In the genomic region with DNA sequence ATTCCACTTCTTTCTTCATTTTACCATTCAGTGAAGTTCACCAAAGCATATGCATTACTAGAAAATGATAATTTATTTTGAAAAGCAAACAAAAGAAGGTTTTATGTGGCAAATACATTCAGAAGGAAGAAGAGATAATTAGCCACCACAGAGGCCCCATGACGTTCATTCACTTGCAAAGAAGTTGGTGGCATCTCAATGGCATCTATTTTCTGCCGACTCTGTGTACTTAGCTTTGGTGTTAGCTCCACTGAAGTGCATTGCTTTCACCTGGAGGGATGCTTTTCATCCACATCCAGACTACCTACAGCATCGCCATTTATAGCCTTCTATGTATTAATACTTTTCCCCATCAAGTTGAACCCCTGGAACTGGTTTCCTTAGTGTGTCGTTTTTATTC, we compare ENCODE assay signal across 20 cellular contexts. TPM values are rescaled to one million over a fixed set of nuclear protein-coding genes. Genes with fewer than 3 reads are reported as not detected.
A peak's percentile ranks its signal among the peaks of the same experiment; 100 is the strongest.
DNase-seq lines count a peak whose midpoint lies in the region; ATAC-seq and TF ChIP-seq lines count a peak whose summit lies in the region.
"Had no signal": no experiment of that assay in that cellular context is flagged by ENCODE, and none has a peak within 500 bp of the region (broad histone marks: within the 10 kb centered on the region; RNA-seq: fewer than 3 reads in every experiment).

No MANE protein-coding gene starts in this region.

- H3K9me3 Mint-ChIP-seq in nephron, result no peaks in the 10 kb centered on the region
- no peaks in the 10 kb centered on the region for H3K9me3 Mint-ChIP-seq in activated T-helper 17 cell treated with anti-CD3 and anti-CD28 coated beads, Interleukin-2, amount 50 U/mL, for 72 hours

- peaks cover 79% of the 10 kb centered on the region for H3K4me1 Mint-ChIP-seq in nephron
- H3K4me1 Mint-ChIP-seq in activated T-helper 17 cell treated with anti-CD3 and anti-CD28 coated beads, Interleukin-2, amount 50 U/mL, for 72 hours, result no peaks in the 10 kb centered on the region
- H3K4me1 Mint-ChIP-seq: CD8-positive, alpha-beta memory T cell had no signal

- no peak overlapping the region for H4K8ac ChIP-seq in mesendoderm (ENCODE audit: low read depth, low read length)

- H3K9ac ChIP-seq in HUES48 (ENCODE audit: low read depth, low read length) (no peak overlapping the region), iPS-18a (ENCODE audit: low read length) (no peak overlapping the region), mesendoderm (ENCODE audit: low read length) (no peak overlapping the region)
- H3K9ac ChIP-seq: KMS-11 had no signal

- intact Hi-C loops in esophagus muscularis mucosa (cut with DNase I), result no loop called here

- H3K9me3 ChIP-seq in HUES48 (ENCODE audit: control insufficient read depth, insufficient read depth, low read length), result no peaks in the 10 kb centered on the region
- peaks cover 0 to 10% (median 3%) of the 10 kb centered on the region in 4 donors for H3K9me3 ChIP-seq in esophagus muscularis mucosa
- H3K9me3 ChIP-seq in iPS-18a (ENCODE audit: control insufficient read depth, low read depth, low read length), result no peaks in the 10 kb centered on the region
- peaks cover 0 to 9% of the 10 kb centered on the region in 2 donors for H3K9me3 ChIP-seq in right atrium auricular region
- H3K9me3 ChIP-seq: BE2C, HAP-1 had no signal

- H3K4ac ChIP-seq in mesendoderm (ENCODE audit: low read depth, low read length), result no peak overlapping the region

- peak overlapping the region; percentile 57 for H3K27ac ChIP-seq in HUES48 (ENCODE audit: low read depth, low read length)
- no peak overlapping the region for H3K27ac ChIP-seq in esophagus muscularis mucosa (replicated peaks in 1 of 4)
- H3K27ac ChIP-seq in iPS-18a (ENCODE audit: low read length), result no peak overlapping the region
- H3K27ac ChIP-seq in right atrium auricular region, result no peak overlapping the region
- no peak overlapping the region for H3K27ac ChIP-seq in mesendoderm (ENCODE audit: low read depth, low read length)
- H3K27ac ChIP-seq: KMS-11 had no signal

- TF ChIP-seq POLR2A in esophagus muscularis mucosa (IDR thresholded peaks at IDR 0.05; ENCODE audit: low read depth), result no peak

- H3K36me3 ChIP-seq in HUES48 (ENCODE audit: control insufficient read depth, insufficient read depth, low read length) (no peaks in the 10 kb centered on the region), esophagus muscularis mucosa (no peaks in the 10 kb centered on the region), iPS-18a (ENCODE audit: control insufficient read depth, low read depth, low read length) (no peaks in the 10 kb centered on the region), right atrium auricular region (no peaks in the 10 kb centered on the region), mesendoderm (ENCODE audit: control insufficient read depth, insufficient read depth, low read length) (no peaks in the 10 kb centered on the region)
- H3K36me3 ChIP-seq: BE2C, HAP-1 had no signal

- 85% methylated on average over 4 of the region's 4 CpGs for WGBS in esophagus muscularis mucosa
- WGBS in mesendoderm (ENCODE audit: extremely low coverage, insufficient coverage, low lambda C conversion rate), result no CpG with 5 or more reads among the region's 4 CpGs

- no peak overlapping the region for H4K5ac ChIP-seq in mesendoderm (ENCODE audit: low read length)

- ATAC-seq in activated T-helper 17 cell treated with anti-CD3 and anti-CD28 coated beads, Interleukin-2, amount 50 U/mL, for 72 hours (replicated peaks), result no peak

- H3K4me2 ChIP-seq in mesendoderm (ENCODE audit: low read length), result no peak overlapping the region
- H3K4me2 ChIP-seq: KMS-11 had no signal

- no peaks in the 10 kb centered on the region for H3K36me3 Mint-ChIP-seq in nephron (ENCODE audit: low read depth)
- no peaks in the 10 kb centered on the region for H3K36me3 Mint-ChIP-seq in activated T-helper 17 cell treated with anti-CD3 and anti-CD28 coated beads, Interleukin-2, amount 50 U/mL, for 72 hours (ENCODE audit: low read depth)
- H3K36me3 Mint-ChIP-seq: CD4-positive, CD25-positive, alpha-beta regulatory T cell; CD8-positive, alpha-beta memory T cell had no signal

- H3K79me2 ChIP-seq in mesendoderm (ENCODE audit: control insufficient read depth, insufficient read depth, low read length), result no peaks in the 10 kb centered on the region

- no peaks in the 10 kb centered on the region for H3K27me3 Mint-ChIP-seq in nephron (ENCODE audit: low read depth)
- peaks cover 12% of the 10 kb centered on the region for H3K27me3 Mint-ChIP-seq in activated T-helper 17 cell treated with anti-CD3 and anti-CD28 coated beads, Interleukin-2, amount 50 U/mL, for 72 hours

- TF ChIP-seq CTCF in esophagus muscularis mucosa (IDR thresholded peaks at IDR 0.05) (no peak), nephron (IDR thresholded peaks at IDR 0.05; ENCODE audit: unreplicated experiment in 3 of 3) (no peak), right atrium auricular region (IDR thresholded peaks at IDR 0.05) (no peak)

- TF ChIP-seq EP300 in esophagus muscularis mucosa (IDR thresholded peaks at IDR 0.05), result no peak

- H3K4me3 Mint-ChIP-seq in nephron, result no peak overlapping the region
- no peak overlapping the region for H3K4me3 Mint-ChIP-seq in activated T-helper 17 cell treated with anti-CD3 and anti-CD28 coated beads, Interleukin-2, amount 50 U/mL, for 72 hours
- H3K4me3 Mint-ChIP-seq: CD4-positive, CD25-positive, alpha-beta regulatory T cell; CD8-positive, alpha-beta memory T cell had no signal

- H2BK5ac ChIP-seq in mesendoderm (ENCODE audit: low read length), result no peak overlapping the region

- no peak overlapping the region for H3K56ac ChIP-seq in mesendoderm (ENCODE audit: low read length)

- H2BK15ac ChIP-seq in mesendoderm (replicated peaks; ENCODE audit: low read depth), result no peak overlapping the region

- H3K27ac Mint-ChIP-seq in nephron, result peak overlapping the region; percentile 8 to 93 (median 52)
- no peak overlapping the region for H3K27ac Mint-ChIP-seq in activated T-helper 17 cell treated with anti-CD3 and anti-CD28 coated beads, Interleukin-2, amount 50 U/mL, for 72 hours
- H3K27ac Mint-ChIP-seq: CD4-positive, CD25-positive, alpha-beta regulatory T cell; CD8-positive, alpha-beta memory T cell had no signal

- no peak overlapping the region for H2AK5ac ChIP-seq in mesendoderm (ENCODE audit: low read length)

- DNase-seq in esophagus muscularis mucosa (ENCODE audit: extremely low spot score) (peak; percentile 5), NCI-H1694 (lab: John Stamatoyannopoulos, UW) (no peak), right atrium auricular region (ENCODE audit: low spot score) (no peak), mesendoderm (no peak)
- DNase-seq: ACHN; BE2C; C1 segment of cervical spinal cord; CD4-positive, CD25-positive, alpha-beta regulatory T cell; CD8-positive, alpha-beta memory T cell; COR-L47; DMS 273 treated with DMSO at 0.1 percent for 48 hours; DMS53; DND-41; EL had no signal

- H3K79me1 ChIP-seq in mesendoderm (ENCODE audit: low read length), result no peaks in the 10 kb centered on the region

- H3K27me3 ChIP-seq in HUES48 (ENCODE audit: control insufficient read depth, insufficient read depth, low read length), result peaks cover 38% of the 10 kb centered on the region
- H3K27me3 ChIP-seq in esophagus muscularis mucosa, result no peaks in the 10 kb centered on the region
- no peaks in the 10 kb centered on the region for H3K27me3 ChIP-seq in iPS-18a (ENCODE audit: control insufficient read depth, insufficient read depth, low read length)
- H3K27me3 ChIP-seq in right atrium auricular region, result no peaks in the 10 kb centered on the region
- H3K27me3 ChIP-seq in mesendoderm (ENCODE audit: insufficient read depth, low read length, poor library complexity), result no peaks in the 10 kb centered on the region
- H3K27me3 ChIP-seq: BE2C had no signal

- peaks cover 36% of the 10 kb centered on the region for H3K4me1 ChIP-seq in HUES48 (ENCODE audit: control insufficient read depth, insufficient read depth, low read length)
- no peaks in the 10 kb centered on the region for H3K4me1 ChIP-seq in esophagus muscularis mucosa
- peaks cover 30% of the 10 kb centered on the region for H3K4me1 ChIP-seq in iPS-18a (ENCODE audit: control insufficient read depth, low read depth, low read length)
- H3K4me1 ChIP-seq in right atrium auricular region, result no peaks in the 10 kb centered on the region
- peaks cover 2% of the 10 kb centered on the region for H3K4me1 ChIP-seq in mesendoderm (ENCODE audit: control insufficient read depth, low read depth, low read length)
- H3K4me1 ChIP-seq: HAP-1 had no signal

- no peak overlapping the region for H3K18ac ChIP-seq in mesendoderm (ENCODE audit: low read length)

- no peak overlapping the region for H3K23ac ChIP-seq in mesendoderm (ENCODE audit: low read length)

- 0 out of 2 replicates have a peak overlapping the region, but pooled peaks have one; percentile 2 for H3K4me3 ChIP-seq in HUES48 (ENCODE audit: low read depth, low read length)
- H3K4me3 ChIP-seq in esophagus muscularis mucosa, result no peak overlapping the region
- peak overlapping the region; percentile 13 for H3K4me3 ChIP-seq in iPS-18a (ENCODE audit: low read length)
- no peak overlapping the region for H3K4me3 ChIP-seq in right atrium auricular region
- no peak overlapping the region for H3K4me3 ChIP-seq in mesendoderm (ENCODE audit: low read length)
- H3K4me3 ChIP-seq: HAP-1 had no signal

- no peak overlapping the region for H2BK120ac ChIP-seq in mesendoderm (ENCODE audit: low read depth, low read length)

RNA-seq across cellular contexts. Expression of a gene that starts 53.8 kb away (rescaled TPM):
- total RNA-seq in esophagus muscularis mucosa (10 to 100 TPM; 31.5 to 52.3 (median 39.2) TPM), right atrium auricular region (10 to 100 TPM; 33.5 to 55.7 TPM)
- total RNA-seq in activated T-helper 17 cell treated with anti-CD3 and anti-CD28 coated beads, Interleukin-2, amount 50 U/mL, for 72 hours, result 10 to 100 TPM; 17.3 to 17.4 TPM
- 26.0 TPM for polyA plus RNA-seq in mesendoderm (2013, experiment 1 of 2)
- 27.0 TPM for polyA plus RNA-seq in mesendoderm (2013, experiment 2 of 2)

Comparison
In these comparisons a context has a peak if more than half of its experiments do, and no peak if none do; other contexts are left out.
1. H3K4me3 ChIP-seq: peak in HUES48 (single experiment) and iPS-18a (single experiment); none in esophagus muscularis mucosa (0 of 4), right atrium auricular region (0 of 2) and mesendoderm (single experiment).